1 cellular context compared by ENCODE assay signal in the genomic region with DNA sequence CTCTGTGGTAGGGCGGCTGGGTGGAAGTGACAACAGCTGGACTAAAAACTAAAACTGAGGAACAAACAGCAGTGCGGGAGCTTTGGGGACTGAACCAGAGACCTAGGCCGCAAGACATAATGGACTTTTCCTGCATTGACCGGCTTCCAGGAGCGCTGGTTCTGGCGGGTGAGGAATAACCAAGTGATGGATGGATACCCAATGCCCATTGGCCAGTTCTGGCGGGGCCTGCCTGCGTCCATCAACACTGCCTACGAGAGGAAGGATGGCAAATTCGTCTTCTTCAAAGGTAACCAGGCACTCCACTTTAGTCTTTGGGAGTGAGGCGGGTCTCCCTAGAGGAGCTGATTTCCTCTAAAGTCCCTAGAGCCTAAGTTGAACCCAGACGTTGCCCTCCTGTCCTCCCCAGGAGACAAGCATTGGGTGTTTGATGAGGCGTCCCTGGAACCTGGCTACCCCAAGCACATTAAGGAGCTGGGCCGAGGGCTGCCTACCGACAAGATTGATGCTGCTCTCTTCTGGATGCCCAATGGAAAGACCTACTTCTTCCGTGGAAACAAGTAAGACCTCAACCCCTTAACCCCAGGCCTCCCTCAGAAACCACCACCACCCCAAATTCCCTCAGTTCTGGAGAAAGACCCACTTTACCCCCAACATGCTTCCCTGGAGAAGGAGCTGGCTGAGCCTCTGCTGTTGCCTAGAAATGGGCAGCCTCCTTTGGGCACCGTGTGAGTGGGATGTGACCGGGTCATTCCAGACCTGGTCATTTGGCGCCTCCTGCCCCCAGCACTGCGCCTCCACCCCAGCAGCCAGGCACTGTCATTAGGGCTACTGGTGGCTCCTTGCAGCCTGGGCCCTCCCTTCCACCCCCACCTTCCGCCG.
TF ChIP-seq lines count a peak whose summit lies in the region.

No MANE protein-coding gene starts in this region.

TF ChIP-seq in HCT116, 20 proteins besides CTCF, POLR2A, EP300 and RAD21:
- TF ChIP-seq CBX3 (IDR thresholded peaks at IDR 0.05; ENCODE audit: low read depth) (no peak), YY1 (IDR thresholded peaks at IDR 0.05; ENCODE audit: extremely low read depth, insufficient replicate concordance, low read depth, low read length) (no peak), EZH2phosphoT487 (IDR thresholded peaks at IDR 0.05; ENCODE audit: borderline replicate concordance) (no peak), EZH2 (IDR thresholded peaks at IDR 0.05) (no peak), JUND (IDR thresholded peaks at IDR 0.05) (no peak), FOSL1 (IDR thresholded peaks at IDR 0.05; ENCODE audit: low read depth) (no peak), CEBPB (IDR thresholded peaks at IDR 0.05; ENCODE audit: low read depth) (no peak), SIN3A (IDR thresholded peaks at IDR 0.05; ENCODE audit: low read depth) (no peak), SRF (IDR thresholded peaks at IDR 0.05; ENCODE audit: low read depth) (no peak), SP1 (IDR thresholded peaks at IDR 0.05; ENCODE audit: low read depth) (no peak), POLR2AphosphoS5 (IDR thresholded peaks at IDR 0.05; ENCODE audit: low read depth, low read length) (no peak), ZNF274 (IDR thresholded peaks at IDR 0.05; ENCODE audit: low read depth, low read length) (no peak), EGR1 (IDR thresholded peaks at IDR 0.05; ENCODE audit: low read depth) (no peak), ZFX (IDR thresholded peaks at IDR 0.05) (no peak), TCF7L2 (IDR thresholded peaks at IDR 0.05; ENCODE audit: borderline replicate concordance, extremely low read depth, insufficient read depth, insufficient read length) (no peak)
- TF ChIP-seq, protein P1, sequence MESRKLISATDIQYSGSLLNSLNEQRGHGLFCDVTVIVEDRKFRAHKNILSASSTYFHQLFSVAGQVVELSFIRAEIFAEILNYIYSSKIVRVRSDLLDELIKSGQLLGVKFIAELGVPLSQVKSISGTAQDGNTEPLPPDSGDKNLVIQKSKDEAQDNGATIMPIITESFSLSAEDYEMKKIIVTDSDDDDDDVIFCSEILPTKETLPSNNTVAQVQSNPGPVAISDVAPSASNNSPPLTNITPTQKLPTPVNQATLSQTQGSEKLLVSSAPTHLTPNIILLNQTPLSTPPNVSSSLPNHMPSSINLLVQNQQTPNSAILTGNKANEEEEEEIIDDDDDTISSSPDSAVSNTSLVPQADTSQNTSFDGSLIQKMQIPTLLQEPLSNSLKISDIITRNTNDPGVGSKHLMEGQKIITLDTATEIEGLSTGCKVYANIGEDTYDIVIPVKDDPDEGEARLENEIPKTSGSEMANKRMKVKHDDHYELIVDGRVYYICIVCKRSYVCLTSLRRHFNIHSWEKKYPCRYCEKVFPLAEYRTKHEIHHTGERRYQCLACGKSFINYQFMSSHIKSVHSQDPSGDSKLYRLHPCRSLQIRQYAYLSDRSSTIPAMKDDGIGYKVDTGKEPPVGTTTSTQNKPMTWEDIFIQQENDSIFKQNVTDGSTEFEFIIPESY (IDR thresholded peaks at IDR 0.05; ENCODE audit: extremely low read depth, insufficient replicate concordance, low read length), result no peak
- TF ChIP-seq, protein P2, sequence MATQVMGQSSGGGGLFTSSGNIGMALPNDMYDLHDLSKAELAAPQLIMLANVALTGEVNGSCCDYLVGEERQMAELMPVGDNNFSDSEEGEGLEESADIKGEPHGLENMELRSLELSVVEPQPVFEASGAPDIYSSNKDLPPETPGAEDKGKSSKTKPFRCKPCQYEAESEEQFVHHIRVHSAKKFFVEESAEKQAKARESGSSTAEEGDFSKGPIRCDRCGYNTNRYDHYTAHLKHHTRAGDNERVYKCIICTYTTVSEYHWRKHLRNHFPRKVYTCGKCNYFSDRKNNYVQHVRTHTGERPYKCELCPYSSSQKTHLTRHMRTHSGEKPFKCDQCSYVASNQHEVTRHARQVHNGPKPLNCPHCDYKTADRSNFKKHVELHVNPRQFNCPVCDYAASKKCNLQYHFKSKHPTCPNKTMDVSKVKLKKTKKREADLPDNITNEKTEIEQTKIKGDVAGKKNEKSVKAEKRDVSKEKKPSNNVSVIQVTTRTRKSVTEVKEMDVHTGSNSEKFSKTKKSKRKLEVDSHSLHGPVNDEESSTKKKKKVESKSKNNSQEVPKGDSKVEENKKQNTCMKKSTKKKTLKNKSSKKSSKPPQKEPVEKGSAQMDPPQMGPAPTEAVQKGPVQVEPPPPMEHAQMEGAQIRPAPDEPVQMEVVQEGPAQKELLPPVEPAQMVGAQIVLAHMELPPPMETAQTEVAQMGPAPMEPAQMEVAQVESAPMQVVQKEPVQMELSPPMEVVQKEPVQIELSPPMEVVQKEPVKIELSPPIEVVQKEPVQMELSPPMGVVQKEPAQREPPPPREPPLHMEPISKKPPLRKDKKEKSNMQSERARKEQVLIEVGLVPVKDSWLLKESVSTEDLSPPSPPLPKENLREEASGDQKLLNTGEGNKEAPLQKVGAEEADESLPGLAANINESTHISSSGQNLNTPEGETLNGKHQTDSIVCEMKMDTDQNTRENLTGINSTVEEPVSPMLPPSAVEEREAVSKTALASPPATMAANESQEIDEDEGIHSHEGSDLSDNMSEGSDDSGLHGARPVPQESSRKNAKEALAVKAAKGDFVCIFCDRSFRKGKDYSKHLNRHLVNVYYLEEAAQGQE (IDR thresholded peaks at IDR 0.05; ENCODE audit: low read depth), result no peak
- TF ChIP-seq, protein P3, sequence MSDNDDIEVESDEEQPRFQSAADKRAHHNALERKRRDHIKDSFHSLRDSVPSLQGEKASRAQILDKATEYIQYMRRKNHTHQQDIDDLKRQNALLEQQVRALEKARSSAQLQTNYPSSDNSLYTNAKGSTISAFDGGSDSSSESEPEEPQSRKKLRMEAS (IDR thresholded peaks at IDR 0.05), result no peak
